28 cellular contexts compared by ENCODE assay signal in genomic region chr5:114999176-114999575, GRCh38.
"Had no signal": no experiment of that assay in that cellular context is flagged by ENCODE, and none has a peak within 500 bp of the region (broad histone marks: within the 10 kb centered on the region; RNA-seq: fewer than 3 reads in every experiment).

No MANE protein-coding gene starts in this region.

- H3K27ac ChIP-seq: ascending aorta, breast epithelium, cardiac muscle cell, esophagus muscularis mucosa, foreskin keratinocyte, gastrocnemius medialis, WERI-Rb-1 had no signal

- ATAC-seq: activated CD4-positive, CD25-positive, alpha-beta regulatory T cell treated with anti-CD3 and anti-CD28 coated beads, Interleukin-2, amount 50 U/mL, for 24 hours; activated CD8-positive, alpha-beta T cell treated with anti-CD3 and anti-CD28 coated beads for 36 hours; activated T-cell treated with anti-CD3 and anti-CD28 coated beads, Interleukin-2, amount 50 U/mL, for 4 hours; activated T-helper 17 cell treated with anti-CD3 and anti-CD28 coated beads, Interleukin-2, amount 50 U/mL, for 72 hours; effector memory CD8-positive, alpha-beta T cell; foreskin keratinocyte; gastrocnemius medialis; T-helper 17 cell had no signal

- H3K27me3 ChIP-seq: ascending aorta, breast epithelium, cardiac muscle cell, esophagus muscularis mucosa, foreskin keratinocyte, gastrocnemius medialis had no signal

- H3K4me1 ChIP-seq: ascending aorta, breast epithelium, esophagus muscularis mucosa, foreskin keratinocyte, gastrocnemius medialis had no signal

- DNase-seq: activated B cell treated with CpG ODN at 0.5 μM for 24 hours; activated CD4-positive, alpha-beta T cell treated with anti-CD3 and anti-CD28 coated beads for 48 hours; activated CD4-positive, alpha-beta T cell treated with anti-CD3 and anti-CD28 coated beads, Interleukin-2, amount 50 U/mL, for 1 hour; activated CD4-positive, alpha-beta T cell treated with anti-CD3 and anti-CD28 coated beads, Interleukin-2, amount 50 U/mL, for 48 hours; activated CD8-positive, alpha-beta memory T cell treated with anti-CD3 and anti-CD28 coated beads for 24 hours; activated CD8-positive, alpha-beta T cell treated with anti-CD3 and anti-CD28 coated beads for 36 hours; activated effector memory CD4-positive, alpha-beta T cell treated with Interleukin-2 at 50 U/mL for 16 hours; activated gamma-delta T cell treated with Interleukin-2 at 50 U/mL for 16 hours; activated naive CD4-positive, alpha-beta T cell treated with Interleukin-2 at 50 U/mL for 16 hours; activated naive CD8-positive, alpha-beta T cell treated with anti-CD3 and anti-CD28 coated beads, Interleukin-2, amount 10 ng/mL, durations not matched to agents 7 days and 5 days; activated T-cell treated with anti-CD3 and anti-CD28 coated beads, Interleukin-2, amount 50 U/mL, for 4 hours; cortex of kidney; dermis blood vessel endothelial cell; effector CD4-positive, alpha-beta T cell; effector memory CD8-positive, alpha-beta T cell; erythroblast; foreskin keratinocyte; gastrocnemius medialis; glutamatergic neuron; T-helper 17 cell; T1000; WERI-Rb-1 had no signal

- H3K36me3 ChIP-seq: ascending aorta, breast epithelium, cardiac muscle cell, esophagus muscularis mucosa, gastrocnemius medialis, WERI-Rb-1 had no signal

- H3K4me3 ChIP-seq: ascending aorta, breast epithelium, cardiac muscle cell, esophagus muscularis mucosa, gastrocnemius medialis had no signal

- H3K9me3 ChIP-seq: ascending aorta, breast epithelium, esophagus muscularis mucosa, gastrocnemius medialis had no signal
